In genomic region chr2:24083567-24084385, GRCh38 we compare ENCODE assay signal across 8 cellular contexts. TPM values are rescaled to one million over a fixed set of nuclear protein-coding genes. Genes with fewer than 3 reads are reported as not detected.
DNase-seq lines count a peak whose midpoint lies in the region; ATAC-seq, FAIRE-seq and TF ChIP-seq lines count a peak whose summit lies in the region.

No MANE protein-coding gene starts in this region.

- H3K4me3 ChIP-seq in Peyer's patch (peak overlapping the region; percentile 39 to 60 (median 54)), bronchial epithelial cell (ENCODE audit: low read depth, low read length) (peak overlapping the region; percentile 77)

- TF ChIP-seq EP300 in Ishikawa (IDR thresholded peaks at IDR 0.05; ENCODE audit: borderline replicate concordance) = no peak

- H3K27ac Mint-ChIP-seq in activated naive CD4-positive, alpha-beta T cell treated with anti-CD3 and anti-CD28 coated beads, Interleukin-2, amount 10 ng/mL, durations not matched to agents 7 days and 5 days = peak overlapping the region; percentile 93
- peak overlapping the region; percentile 93 for H3K27ac Mint-ChIP-seq in stimulated activated naive B cell treated with anti-CD40 and anti-IgM and Interleukin-4, amounts not matched to agents 10 μg/mL and 1 μg/mL and 100 μg/mL, for 72 hours

- CTCF ChIA-PET in activated naive CD4-positive, alpha-beta T cell treated with anti-CD3 and anti-CD28 coated beads, Interleukin-2, amount 10 ng/mL, durations not matched to agents 7 days and 5 days (lab: Charles Lee) = interaction anchor here (0.7 to 3.4 kb wide), 26 partner anchors 7 to 298 kb away, joined by 3 to 43 read pairs (median 4); partner anchors contain the start of genes ATAD2B, PFN4, SF3B6 and UBXN2A

- TF ChIP-seq CTCF in Peyer's patch (IDR thresholded peaks at IDR 0.05) (no peak), bronchial epithelial cell (IDR thresholded peaks at IDR 0.05; ENCODE audit: insufficient read depth, low read length, severe bottlenecking) (no peak)

- H3K4me1 ChIP-seq in Peyer's patch = peaks cover 0 to 7% (median 6%) of the 10 kb centered on the region in 4 donors

- TF ChIP-seq RAD21 in Ishikawa (IDR thresholded peaks at IDR 0.05; ENCODE audit: low read depth) = no peak

- H3K4me3 Mint-ChIP-seq in activated naive CD4-positive, alpha-beta T cell treated with anti-CD3 and anti-CD28 coated beads, Interleukin-2, amount 10 ng/mL, durations not matched to agents 7 days and 5 days = peak overlapping the region; percentile 90
- peak overlapping the region; percentile 89 to 93 for H3K4me3 Mint-ChIP-seq in stimulated activated naive B cell treated with anti-CD40 and anti-IgM and Interleukin-4, amounts not matched to agents 10 μg/mL and 1 μg/mL and 100 μg/mL, for 72 hours

- peak overlapping the region; percentile 80 to 96 (median 94) for H3K27ac ChIP-seq in Peyer's patch

- peak; percentile 78 for ATAC-seq in GM21825 (IDR thresholded peaks at IDR 0.05; ENCODE audit: unreplicated experiment)
- peak; percentile 82 to 83 for ATAC-seq in stimulated activated naive B cell treated with anti-CD40 and anti-IgM and Interleukin-4, amounts not matched to agents 10 μg/mL and 1 μg/mL and 100 μg/mL, for 72 hours (replicated peaks)

- DNase-seq in activated naive CD4-positive, alpha-beta T cell treated with anti-CD3 and anti-CD28 coated beads, Interleukin-2, amount 10 ng/mL, durations not matched to agents 7 days and 5 days = peak; percentile 72
- no peak for DNase-seq in activated naive CD4-positive, alpha-beta T cell treated with anti-CD3 and anti-CD28 coated beads, Interleukin-2, amount 50 U/mL, for 16 hours
- peak; percentile 64 to 97 (median 95) for DNase-seq in Peyer's patch
- DNase-seq in bronchial epithelial cell (ENCODE audit: low read depth) = peak; percentile 84
- peak; percentile 73 for DNase-seq in kidney glomerular epithelial cell (lab: John Stamatoyannopoulos, UW)
- peak; percentile 70 for DNase-seq in stimulated activated naive B cell treated with anti-CD40 and anti-IgM and Interleukin-4, amounts not matched to agents 10 μg/mL and 1 μg/mL and 100 μg/mL, for 72 hours

- H3K36me3 Mint-ChIP-seq in activated naive CD4-positive, alpha-beta T cell treated with anti-CD3 and anti-CD28 coated beads, Interleukin-2, amount 10 ng/mL, durations not matched to agents 7 days and 5 days = peaks cover 4% of the 10 kb centered on the region
- H3K36me3 Mint-ChIP-seq in stimulated activated naive B cell treated with anti-CD40 and anti-IgM and Interleukin-4, amounts not matched to agents 10 μg/mL and 1 μg/mL and 100 μg/mL, for 72 hours = peaks cover 3 to 19% of the 10 kb centered on the region in 2 donors

- peak; percentile 48 to 85 for TF ChIP-seq POLR2A in Peyer's patch (IDR thresholded peaks at IDR 0.05)

- H3K27me3 ChIP-seq in Peyer's patch (no peaks in the 10 kb centered on the region), bronchial epithelial cell (ENCODE audit: control insufficient read depth, insufficient read depth, low read length) (no peaks in the 10 kb centered on the region)

- FAIRE-seq in bronchial epithelial cell (lab: Jason Lieb, UNC) = no peak

- H3K4me1 Mint-ChIP-seq in activated naive CD4-positive, alpha-beta T cell treated with anti-CD3 and anti-CD28 coated beads, Interleukin-2, amount 10 ng/mL, durations not matched to agents 7 days and 5 days = peaks cover 16% of the 10 kb centered on the region
- H3K4me1 Mint-ChIP-seq in stimulated activated naive B cell treated with anti-CD40 and anti-IgM and Interleukin-4, amounts not matched to agents 10 μg/mL and 1 μg/mL and 100 μg/mL, for 72 hours = peaks cover 11 to 22% of the 10 kb centered on the region in 2 donors

- H3K9me3 Mint-ChIP-seq in activated naive CD4-positive, alpha-beta T cell treated with anti-CD3 and anti-CD28 coated beads, Interleukin-2, amount 10 ng/mL, durations not matched to agents 7 days and 5 days = no peaks in the 10 kb centered on the region
- H3K9me3 Mint-ChIP-seq in stimulated activated naive B cell treated with anti-CD40 and anti-IgM and Interleukin-4, amounts not matched to agents 10 μg/mL and 1 μg/mL and 100 μg/mL, for 72 hours = no peaks in the 10 kb centered on the region

- H3K9me3 ChIP-seq in Peyer's patch = no peaks in the 10 kb centered on the region

- H3K36me3 ChIP-seq in Peyer's patch (peaks cover 0 to 40% (median 0%) of the 10 kb centered on the region in 3 donors), bronchial epithelial cell (ENCODE audit: control insufficient read depth, insufficient read depth, low read length) (peaks cover 14% of the 10 kb centered on the region)

- H3K27me3 Mint-ChIP-seq in activated naive CD4-positive, alpha-beta T cell treated with anti-CD3 and anti-CD28 coated beads, Interleukin-2, amount 10 ng/mL, durations not matched to agents 7 days and 5 days = no peaks in the 10 kb centered on the region
- H3K27me3 Mint-ChIP-seq in stimulated activated naive B cell treated with anti-CD40 and anti-IgM and Interleukin-4, amounts not matched to agents 10 μg/mL and 1 μg/mL and 100 μg/mL, for 72 hours = no peaks in the 10 kb centered on the region

TF ChIP-seq in Ishikawa, 13 proteins besides CTCF, POLR2A, EP300 and RAD21:
- TF ChIP-seq TCF12 (IDR thresholded peaks at IDR 0.05; ENCODE audit: low read depth) (peak; percentile 29; the same call in 1 of the 2 replicates), TAF1 (IDR thresholded peaks at IDR 0.05; ENCODE audit: low read depth) (no peak), NFIC (IDR thresholded peaks at IDR 0.05) (no peak), FOXM1 (IDR thresholded peaks at IDR 0.05; ENCODE audit: borderline replicate concordance, low read depth) (peak; percentile 6; the same call in 1 of the 2 replicates), YY1 (IDR thresholded peaks at IDR 0.05; ENCODE audit: low read depth) (peak; percentile 78)

RNA-seq across cellular contexts. Expression of gene TP53I3, which starts 0.9 kb away (rescaled TPM):
- total RNA-seq in Peyer's patch (100 to 1,000 TPM in 3 of 4 donors, 10 to 100 TPM in 1; 87.5 to 371 (median 241) TPM), bronchial epithelial cell (34.5 and 65.0 TPM in 2 replicates)

RNA-seq across cellular contexts. Expression of gene SF3B6, which starts 7.7 kb away (rescaled TPM):
- total RNA-seq in Peyer's patch (100 to 1,000 TPM in 2 of 4 donors, 10 to 100 TPM in 2; 75.9 to 138 (median 91.9) TPM), bronchial epithelial cell (202 and 223 TPM in 2 replicates)

RNA-seq across cellular contexts. Expression of gene FKBP1B, which starts 34.2 kb away (rescaled TPM):
- total RNA-seq in Peyer's patch (10 to 100 TPM in 2 of 4 donors, 1 to 10 TPM in 2; 6.7 to 16.3 (median 10.9) TPM), bronchial epithelial cell (16.5 and 30.0 TPM in 2 replicates)

RNA-seq across cellular contexts. Expression of gene WDCP, which starts 36.6 kb away (rescaled TPM):
- total RNA-seq in Peyer's patch (1 to 10 TPM; 3.3 to 5.8 (median 3.7) TPM), bronchial epithelial cell (4.1 and 7.1 TPM in 2 replicates)

RNA-seq across cellular contexts. Expression of gene PFN4, which starts 39.4 kb away (rescaled TPM):
- not detected for total RNA-seq in Peyer's patch
- total RNA-seq in bronchial epithelial cell = under 0.01 and 0.38 TPM in 2 replicates
